1 cellular context compared by ENCODE assay signal in the genomic region with DNA sequence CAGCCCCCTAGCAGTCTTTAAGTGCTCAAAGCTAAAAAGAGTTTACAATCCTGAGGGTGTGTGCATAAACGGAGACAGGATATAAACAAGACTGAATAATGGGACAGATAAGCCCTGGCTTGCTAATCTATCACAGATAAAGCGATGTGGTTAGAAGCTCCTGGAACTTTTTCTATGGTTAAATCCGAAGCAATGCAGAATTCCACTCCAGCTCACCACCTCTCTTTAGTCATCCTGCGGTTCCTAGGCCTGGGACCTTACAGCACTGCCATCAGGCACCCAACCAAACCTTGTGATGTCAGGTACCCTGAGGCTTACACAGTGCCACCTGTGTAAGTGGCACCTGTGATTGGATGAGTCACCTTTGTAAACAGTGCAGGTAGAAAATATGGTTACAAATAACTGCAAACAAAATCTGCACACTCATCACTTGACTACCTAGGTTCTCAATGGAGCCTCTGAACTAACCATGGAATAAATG.
TF ChIP-seq lines count a peak whose summit lies in the region.

No MANE protein-coding gene starts in this region.

TF ChIP-seq in K562, 482 proteins besides CTCF, POLR2A, EP300 and RAD21 (continued from another document and continues in another):
- TF ChIP-seq ETV1 (tag; conservative IDR thresholded peaks at IDR 0.05; ENCODE audit: low read depth) (peak; percentile 51; the same call in 1 of the 2 replicates), ZBTB8A (IDR thresholded peaks at IDR 0.05; ENCODE audit: partially characterized antibody) (no peak), CHD2 (IDR thresholded peaks at IDR 0.05; ENCODE audit: low read depth, low read length) (no peak), DDX20 (tag; IDR thresholded peaks at IDR 0.05; ENCODE audit: low read depth) (no peak), FOXJ3 (CRISPR knock-in tag; IDR thresholded peaks at IDR 0.05) (no peak), U2AF1 (optimal IDR thresholded peaks at IDR 0.05; ENCODE audit: low read depth, low read length) (no peak), GABPB2 (CRISPR knock-in tag; conservative IDR thresholded peaks at IDR 0.05) (no peak), POU5F1 (IDR thresholded peaks at IDR 0.05; ENCODE audit: borderline replicate concordance, low read depth, low read length, partially characterized antibody) (no peak), TEAD2 (tag; IDR thresholded peaks at IDR 0.05) (no peak), MTA1 (IDR thresholded peaks at IDR 0.05; ENCODE audit: borderline replicate concordance) (no peak), PTBP1 (IDR thresholded peaks at IDR 0.05; ENCODE audit: low read depth, low read length) (no peak), ZNF316 (IDR thresholded peaks at IDR 0.05) (peak; percentile 86), ARHGAP35 (IDR thresholded peaks at IDR 0.05; ENCODE audit: partially characterized antibody) (no peak), HOXB6 (CRISPR knock-in tag; IDR thresholded peaks at IDR 0.05; ENCODE audit: borderline replicate concordance) (no peak), RBM39 (optimal IDR thresholded peaks at IDR 0.05; ENCODE audit: low read depth, low read length) (no peak), JUND (IDR thresholded peaks at IDR 0.05; ENCODE audit: borderline replicate concordance, low read depth, low read length) (peak; percentile 48), JUND (tag; IDR thresholded peaks at IDR 0.05; ENCODE audit: borderline replicate concordance, low read depth, low read length) (peak; percentile 41; the same call in 1 of the 3 replicates), PURB (CRISPR knock-in tag; IDR thresholded peaks at IDR 0.05; ENCODE audit: low read depth) (no peak), ETV5 (CRISPR knock-in tag; IDR thresholded peaks at IDR 0.05; ENCODE audit: low read depth) (no peak), JUNB (CRISPR knock-in tag; conservative IDR thresholded peaks at IDR 0.05) (no peak), KLF1 (tag; IDR thresholded peaks at IDR 0.05) (no peak), POLR2AphosphoS5 (IDR thresholded peaks at IDR 0.05; ENCODE audit: control insufficient read depth, insufficient read depth, low read depth, low read length) (no peak), TBL1XR1 (IDR thresholded peaks at IDR 0.05; ENCODE audit: low read length in 2 of 2) (no peak), ZNF174 (CRISPR knock-in tag; IDR thresholded peaks at IDR 0.05) (no peak), SIX5 (IDR thresholded peaks at IDR 0.05; ENCODE audit: borderline replicate concordance in 1 of 2, insufficient read depth in 1 of 2, low read depth in 1 of 2, low read length in 2 of 2) (no peak), ZFP1 (CRISPR knock-in tag; IDR thresholded peaks at IDR 0.05) (no peak)
- TF ChIP-seq, protein P1, sequence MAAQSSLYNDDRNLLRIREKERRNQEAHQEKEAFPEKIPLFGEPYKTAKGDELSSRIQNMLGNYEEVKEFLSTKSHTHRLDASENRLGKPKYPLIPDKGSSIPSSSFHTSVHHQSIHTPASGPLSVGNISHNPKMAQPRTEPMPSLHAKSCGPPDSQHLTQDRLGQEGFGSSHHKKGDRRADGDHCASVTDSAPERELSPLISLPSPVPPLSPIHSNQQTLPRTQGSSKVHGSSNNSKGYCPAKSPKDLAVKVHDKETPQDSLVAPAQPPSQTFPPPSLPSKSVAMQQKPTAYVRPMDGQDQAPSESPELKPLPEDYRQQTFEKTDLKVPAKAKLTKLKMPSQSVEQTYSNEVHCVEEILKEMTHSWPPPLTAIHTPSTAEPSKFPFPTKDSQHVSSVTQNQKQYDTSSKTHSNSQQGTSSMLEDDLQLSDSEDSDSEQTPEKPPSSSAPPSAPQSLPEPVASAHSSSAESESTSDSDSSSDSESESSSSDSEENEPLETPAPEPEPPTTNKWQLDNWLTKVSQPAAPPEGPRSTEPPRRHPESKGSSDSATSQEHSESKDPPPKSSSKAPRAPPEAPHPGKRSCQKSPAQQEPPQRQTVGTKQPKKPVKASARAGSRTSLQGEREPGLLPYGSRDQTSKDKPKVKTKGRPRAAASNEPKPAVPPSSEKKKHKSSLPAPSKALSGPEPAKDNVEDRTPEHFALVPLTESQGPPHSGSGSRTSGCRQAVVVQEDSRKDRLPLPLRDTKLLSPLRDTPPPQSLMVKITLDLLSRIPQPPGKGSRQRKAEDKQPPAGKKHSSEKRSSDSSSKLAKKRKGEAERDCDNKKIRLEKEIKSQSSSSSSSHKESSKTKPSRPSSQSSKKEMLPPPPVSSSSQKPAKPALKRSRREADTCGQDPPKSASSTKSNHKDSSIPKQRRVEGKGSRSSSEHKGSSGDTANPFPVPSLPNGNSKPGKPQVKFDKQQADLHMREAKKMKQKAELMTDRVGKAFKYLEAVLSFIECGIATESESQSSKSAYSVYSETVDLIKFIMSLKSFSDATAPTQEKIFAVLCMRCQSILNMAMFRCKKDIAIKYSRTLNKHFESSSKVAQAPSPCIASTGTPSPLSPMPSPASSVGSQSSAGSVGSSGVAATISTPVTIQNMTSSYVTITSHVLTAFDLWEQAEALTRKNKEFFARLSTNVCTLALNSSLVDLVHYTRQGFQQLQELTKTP (IDR thresholded peaks at IDR 0.05; ENCODE audit: low read depth in 1 of 2, partially characterized antibody in 2 of 2), result no peak
- TF ChIP-seq, protein P2, sequence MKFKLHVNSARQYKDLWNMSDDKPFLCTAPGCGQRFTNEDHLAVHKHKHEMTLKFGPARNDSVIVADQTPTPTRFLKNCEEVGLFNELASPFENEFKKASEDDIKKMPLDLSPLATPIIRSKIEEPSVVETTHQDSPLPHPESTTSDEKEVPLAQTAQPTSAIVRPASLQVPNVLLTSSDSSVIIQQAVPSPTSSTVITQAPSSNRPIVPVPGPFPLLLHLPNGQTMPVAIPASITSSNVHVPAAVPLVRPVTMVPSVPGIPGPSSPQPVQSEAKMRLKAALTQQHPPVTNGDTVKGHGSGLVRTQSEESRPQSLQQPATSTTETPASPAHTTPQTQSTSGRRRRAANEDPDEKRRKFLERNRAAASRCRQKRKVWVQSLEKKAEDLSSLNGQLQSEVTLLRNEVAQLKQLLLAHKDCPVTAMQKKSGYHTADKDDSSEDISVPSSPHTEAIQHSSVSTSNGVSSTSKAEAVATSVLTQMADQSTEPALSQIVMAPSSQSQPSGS (CRISPR knock-in tag; IDR thresholded peaks at IDR 0.05), result no peak
- TF ChIP-seq, protein P3, sequence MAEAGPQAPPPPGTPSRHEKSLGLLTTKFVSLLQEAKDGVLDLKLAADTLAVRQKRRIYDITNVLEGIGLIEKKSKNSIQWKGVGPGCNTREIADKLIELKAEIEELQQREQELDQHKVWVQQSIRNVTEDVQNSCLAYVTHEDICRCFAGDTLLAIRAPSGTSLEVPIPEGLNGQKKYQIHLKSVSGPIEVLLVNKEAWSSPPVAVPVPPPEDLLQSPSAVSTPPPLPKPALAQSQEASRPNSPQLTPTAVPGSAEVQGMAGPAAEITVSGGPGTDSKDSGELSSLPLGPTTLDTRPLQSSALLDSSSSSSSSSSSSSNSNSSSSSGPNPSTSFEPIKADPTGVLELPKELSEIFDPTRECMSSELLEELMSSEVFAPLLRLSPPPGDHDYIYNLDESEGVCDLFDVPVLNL (CRISPR knock-in tag; IDR thresholded peaks at IDR 0.05; ENCODE audit: low read depth), result no peak
- TF ChIP-seq, protein P4, sequence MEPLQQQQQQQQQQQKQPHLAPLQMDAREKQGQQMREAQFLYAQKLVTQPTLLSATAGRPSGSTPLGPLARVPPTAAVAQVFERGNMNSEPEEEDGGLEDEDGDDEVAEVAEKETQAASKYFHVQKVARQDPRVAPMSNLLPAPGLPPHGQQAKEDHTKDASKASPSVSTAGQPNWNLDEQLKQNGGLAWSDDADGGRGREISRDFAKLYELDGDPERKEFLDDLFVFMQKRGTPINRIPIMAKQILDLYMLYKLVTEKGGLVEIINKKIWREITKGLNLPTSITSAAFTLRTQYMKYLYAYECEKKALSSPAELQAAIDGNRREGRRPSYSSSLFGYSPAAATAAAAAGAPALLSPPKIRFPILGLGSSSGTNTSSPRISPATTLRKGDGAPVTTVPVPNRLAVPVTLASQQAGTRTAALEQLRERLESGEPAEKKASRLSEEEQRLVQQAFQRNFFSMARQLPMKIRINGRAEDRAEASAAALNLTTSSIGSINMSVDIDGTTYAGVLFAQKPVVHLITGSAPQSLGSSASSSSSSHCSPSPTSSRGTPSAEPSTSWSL (CRISPR knock-in tag; IDR thresholded peaks at IDR 0.05; ENCODE audit: borderline replicate concordance), result no peak
- TF ChIP-seq, protein P5, sequence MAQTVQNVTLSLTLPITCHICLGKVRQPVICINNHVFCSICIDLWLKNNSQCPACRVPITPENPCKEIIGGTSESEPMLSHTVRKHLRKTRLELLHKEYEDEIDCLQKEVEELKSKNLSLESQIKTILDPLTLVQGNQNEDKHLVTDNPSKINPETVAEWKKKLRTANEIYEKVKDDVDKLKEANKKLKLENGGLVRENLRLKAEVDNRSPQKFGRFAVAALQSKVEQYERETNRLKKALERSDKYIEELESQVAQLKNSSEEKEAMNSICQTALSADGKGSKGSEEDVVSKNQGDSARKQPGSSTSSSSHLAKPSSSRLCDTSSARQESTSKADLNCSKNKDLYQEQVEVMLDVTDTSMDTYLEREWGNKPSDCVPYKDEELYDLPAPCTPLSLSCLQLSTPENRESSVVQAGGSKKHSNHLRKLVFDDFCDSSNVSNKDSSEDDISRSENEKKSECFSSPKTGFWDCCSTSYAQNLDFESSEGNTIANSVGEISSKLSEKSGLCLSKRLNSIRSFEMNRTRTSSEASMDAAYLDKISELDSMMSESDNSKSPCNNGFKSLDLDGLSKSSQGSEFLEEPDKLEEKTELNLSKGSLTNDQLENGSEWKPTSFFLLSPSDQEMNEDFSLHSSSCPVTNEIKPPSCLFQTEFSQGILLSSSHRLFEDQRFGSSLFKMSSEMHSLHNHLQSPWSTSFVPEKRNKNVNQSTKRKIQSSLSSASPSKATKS (CRISPR knock-in tag; IDR thresholded peaks at IDR 0.05), result no peak
- TF ChIP-seq, protein P6, sequence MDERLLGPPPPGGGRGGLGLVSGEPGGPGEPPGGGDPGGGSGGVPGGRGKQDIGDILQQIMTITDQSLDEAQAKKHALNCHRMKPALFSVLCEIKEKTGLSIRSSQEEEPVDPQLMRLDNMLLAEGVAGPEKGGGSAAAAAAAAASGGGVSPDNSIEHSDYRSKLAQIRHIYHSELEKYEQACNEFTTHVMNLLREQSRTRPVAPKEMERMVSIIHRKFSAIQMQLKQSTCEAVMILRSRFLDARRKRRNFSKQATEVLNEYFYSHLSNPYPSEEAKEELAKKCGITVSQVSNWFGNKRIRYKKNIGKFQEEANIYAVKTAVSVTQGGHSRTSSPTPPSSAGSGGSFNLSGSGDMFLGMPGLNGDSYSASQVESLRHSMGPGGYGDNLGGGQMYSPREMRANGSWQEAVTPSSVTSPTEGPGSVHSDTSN (CRISPR knock-in tag; IDR thresholded peaks at IDR 0.05; ENCODE audit: low read depth), result no peak
- TF ChIP-seq, protein P6 (tag; conservative IDR thresholded peaks at IDR 0.05; ENCODE audit: low read depth), result peak; percentile 29; the same call in 1 of the 2 replicates
- TF ChIP-seq, protein P7, sequence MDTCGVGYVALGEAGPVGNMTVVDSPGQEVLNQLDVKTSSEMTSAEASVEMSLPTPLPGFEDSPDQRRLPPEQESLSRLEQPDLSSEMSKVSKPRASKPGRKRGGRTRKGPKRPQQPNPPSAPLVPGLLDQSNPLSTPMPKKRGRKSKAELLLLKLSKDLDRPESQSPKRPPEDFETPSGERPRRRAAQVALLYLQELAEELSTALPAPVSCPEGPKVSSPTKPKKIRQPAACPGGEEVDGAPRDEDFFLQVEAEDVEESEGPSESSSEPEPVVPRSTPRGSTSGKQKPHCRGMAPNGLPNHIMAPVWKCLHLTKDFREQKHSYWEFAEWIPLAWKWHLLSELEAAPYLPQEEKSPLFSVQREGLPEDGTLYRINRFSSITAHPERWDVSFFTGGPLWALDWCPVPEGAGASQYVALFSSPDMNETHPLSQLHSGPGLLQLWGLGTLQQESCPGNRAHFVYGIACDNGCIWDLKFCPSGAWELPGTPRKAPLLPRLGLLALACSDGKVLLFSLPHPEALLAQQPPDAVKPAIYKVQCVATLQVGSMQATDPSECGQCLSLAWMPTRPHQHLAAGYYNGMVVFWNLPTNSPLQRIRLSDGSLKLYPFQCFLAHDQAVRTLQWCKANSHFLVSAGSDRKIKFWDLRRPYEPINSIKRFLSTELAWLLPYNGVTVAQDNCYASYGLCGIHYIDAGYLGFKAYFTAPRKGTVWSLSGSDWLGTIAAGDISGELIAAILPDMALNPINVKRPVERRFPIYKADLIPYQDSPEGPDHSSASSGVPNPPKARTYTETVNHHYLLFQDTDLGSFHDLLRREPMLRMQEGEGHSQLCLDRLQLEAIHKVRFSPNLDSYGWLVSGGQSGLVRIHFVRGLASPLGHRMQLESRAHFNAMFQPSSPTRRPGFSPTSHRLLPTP (IDR thresholded peaks at IDR 0.05; ENCODE audit: borderline replicate concordance, extremely low read depth, insufficient read length), result no peak
- TF ChIP-seq, protein P8, sequence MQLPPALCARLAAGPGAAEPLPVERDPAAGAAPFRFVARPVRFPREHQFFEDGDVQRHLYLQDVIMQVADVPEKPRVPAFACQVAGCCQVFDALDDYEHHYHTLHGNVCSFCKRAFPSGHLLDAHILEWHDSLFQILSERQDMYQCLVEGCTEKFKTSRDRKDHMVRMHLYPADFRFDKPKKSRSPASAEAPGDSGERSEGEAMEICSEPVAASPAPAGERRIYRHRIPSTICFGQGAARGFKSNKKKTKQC (CRISPR knock-in tag; IDR thresholded peaks at IDR 0.05), result no peak
- TF ChIP-seq, protein P9, sequence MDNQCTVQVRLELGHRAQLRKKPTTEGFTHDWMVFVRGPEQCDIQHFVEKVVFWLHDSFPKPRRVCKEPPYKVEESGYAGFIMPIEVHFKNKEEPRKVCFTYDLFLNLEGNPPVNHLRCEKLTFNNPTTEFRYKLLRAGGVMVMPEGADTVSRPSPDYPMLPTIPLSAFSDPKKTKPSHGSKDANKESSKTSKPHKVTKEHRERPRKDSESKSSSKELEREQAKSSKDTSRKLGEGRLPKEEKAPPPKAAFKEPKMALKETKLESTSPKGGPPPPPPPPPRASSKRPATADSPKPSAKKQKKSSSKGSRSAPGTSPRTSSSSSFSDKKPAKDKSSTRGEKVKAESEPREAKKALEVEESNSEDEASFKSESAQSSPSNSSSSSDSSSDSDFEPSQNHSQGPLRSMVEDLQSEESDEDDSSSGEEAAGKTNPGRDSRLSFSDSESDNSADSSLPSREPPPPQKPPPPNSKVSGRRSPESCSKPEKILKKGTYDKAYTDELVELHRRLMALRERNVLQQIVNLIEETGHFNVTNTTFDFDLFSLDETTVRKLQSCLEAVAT (IDR thresholded peaks at IDR 0.05), result peak in 1 of 2 experiments; percentile 95; a peak in 2 of 4 replicates
